ENCODE assay signal across 1 cellular context in genomic region chr6:170253226-170253909, GRCh38.
TF ChIP-seq lines count a peak whose summit lies in the region.

No MANE protein-coding gene starts in this region.

TF ChIP-seq in HepG2, 621 proteins besides CTCF, POLR2A, EP300 and RAD21 (continued from another document):
- TF ChIP-seq ZBTB33 (CRISPR knock-in tag; IDR thresholded peaks at IDR 0.05), result no peak
- TF ChIP-seq MTF2 (CRISPR knock-in tag; IDR thresholded peaks at IDR 0.05; ENCODE audit: borderline replicate concordance), result 0 out of 2 replicates have a peak, but pooled peaks have one; percentile 55
